In genomic region chr2:228840743-228841114, GRCh38 we compare ENCODE assay signal across 25 cellular contexts.
DNase-seq lines count a peak whose midpoint lies in the region; ATAC-seq and TF ChIP-seq lines count a peak whose summit lies in the region.
"Had no signal": no experiment of that assay in that cellular context is flagged by ENCODE, and none has a peak within 500 bp of the region (broad histone marks: within the 10 kb centered on the region; RNA-seq: fewer than 3 reads in every experiment).

No MANE protein-coding gene starts in this region.

- H3K27me3 Mint-ChIP-seq in mesothelial cell of epicardium (ENCODE audit: low read depth): peaks cover 2% of the 10 kb centered on the region
- H3K27me3 Mint-ChIP-seq: CD4-positive, alpha-beta T cell; CD8-positive, alpha-beta memory T cell had no signal

- H3K27ac ChIP-seq in left ventricle myocardium inferior (replicated peaks) (peak overlapping the region; percentile 59), gastrocnemius medialis (peak overlapping the region in 3 of 4 donors; percentile 1 to 24 (median 2))
- H3K27ac ChIP-seq: A549; BLaER1 treated with 17β-estradiol and CSF1 and Interleukin-3, amounts not matched to agents 10 nM and 100 nM had no signal

- no peak overlapping the region for H3K4me3 Mint-ChIP-seq in mesothelial cell of epicardium
- H3K4me3 Mint-ChIP-seq: CD14-positive monocyte; CD4-positive, alpha-beta T cell; CD8-positive, alpha-beta memory T cell; GM23338; H9 had no signal

- DNase-seq in left ventricle myocardium inferior (no peak), cardiac septum (ENCODE audit: low spot score) (no peak), adipocyte (ENCODE audit: low read depth) (no peak), left lobe of liver (ENCODE audit: low spot score) (peak; percentile 69), gastrocnemius medialis (no peak), MV-4-11 (lab: John Stamatoyannopoulos, UW) (no peak), mesothelial cell of epicardium (ENCODE audit: low spot score in 2 of 2, unreplicated experiment in 2 of 2) (no peak)
- DNase-seq: 8988T; ACHN; AML-193; BE2C; CD4-positive, alpha-beta T cell; CD8-positive, alpha-beta memory T cell; DMS 273 treated with DMSO at 0.1 percent for 48 hours; DMS79; EL; GDM1; H9 had no signal

- H3K9me3 ChIP-seq in left ventricle myocardium inferior (replicated peaks) (no peaks in the 10 kb centered on the region), adipocyte (ENCODE audit: control insufficient read depth, low read length) (no peaks in the 10 kb centered on the region), gastrocnemius medialis (no peaks in the 10 kb centered on the region)
- H3K9me3 ChIP-seq: A549; BE2C; BLaER1 treated with 17β-estradiol and CSF1 and Interleukin-3, amounts not matched to agents 10 nM and 100 nM had no signal

- H3K27me3 ChIP-seq in left ventricle myocardium inferior (ENCODE audit: low read depth): no peaks in the 10 kb centered on the region
- no peaks in the 10 kb centered on the region for H3K27me3 ChIP-seq in adipocyte (replicated peaks; ENCODE audit: control insufficient read depth, insufficient read depth, low read length)
- H3K27me3 ChIP-seq in gastrocnemius medialis: no peaks in the 10 kb centered on the region
- H3K27me3 ChIP-seq: BE2C; BLaER1 treated with 17β-estradiol and CSF1 and Interleukin-3, amounts not matched to agents 10 nM and 100 nM had no signal

- intact Hi-C loops in left ventricle myocardium inferior (cut with micrococcal nuclease): no loop called here
- intact Hi-C loops in cardiac septum (cut with DNase I): no loop called here
- intact Hi-C loops in gastrocnemius medialis (cut with DNase I; ENCODE audit: low total_unique reads): no loop called here

- peak overlapping the region; percentile 26 for H3K4me3 ChIP-seq in left ventricle myocardium inferior
- peak overlapping the region; percentile 20 for H3K4me3 ChIP-seq in adipocyte (ENCODE audit: low read length)
- peak overlapping the region in 1 of 4 donors; percentile 1 for H3K4me3 ChIP-seq in gastrocnemius medialis
- H3K4me3 ChIP-seq: A549; BLaER1 treated with 17β-estradiol and CSF1 and Interleukin-3, amounts not matched to agents 10 nM and 100 nM; GM12878; GM23338 had no signal

- ATAC-seq in left lobe of liver: peak; percentile 63
- ATAC-seq in gastrocnemius medialis: no peak
- no peak for ATAC-seq in HG03108 (IDR thresholded peaks at IDR 0.05; ENCODE audit: unreplicated experiment)
- ATAC-seq: A549, GM12878, GM23338, HCT116 had no signal

- H3K9ac ChIP-seq in adipocyte (ENCODE audit: low read length): no peak overlapping the region
- H3K9ac ChIP-seq: BLaER1 treated with 17β-estradiol and CSF1 and Interleukin-3, amounts not matched to agents 10 nM and 100 nM had no signal

- TF ChIP-seq POLR2A in gastrocnemius medialis (IDR thresholded peaks at IDR 0.05): no peak

- no peaks in the 10 kb centered on the region for H3K9me3 Mint-ChIP-seq in mesothelial cell of epicardium
- H3K9me3 Mint-ChIP-seq: GM23338, H9 had no signal

- no peak for TF ChIP-seq CTCF in left ventricle myocardium inferior (IDR thresholded peaks at IDR 0.05; ENCODE audit: borderline replicate concordance)
- TF ChIP-seq CTCF in gastrocnemius medialis (IDR thresholded peaks at IDR 0.05 in 4 of 5, conservative IDR thresholded peaks at IDR 0.05 in 1 of 5): no peak
- no peak for TF ChIP-seq CTCF in mesothelial cell of epicardium (IDR thresholded peaks at IDR 0.05; ENCODE audit: unreplicated experiment)

- no peaks in the 10 kb centered on the region for H3K4me1 Mint-ChIP-seq in mesothelial cell of epicardium
- H3K4me1 Mint-ChIP-seq: CD14-positive monocyte; CD8-positive, alpha-beta memory T cell had no signal

- H3K36me3 Mint-ChIP-seq in mesothelial cell of epicardium: no peaks in the 10 kb centered on the region
- H3K36me3 Mint-ChIP-seq: CD14-positive monocyte; CD8-positive, alpha-beta memory T cell had no signal

- H3K4me1 ChIP-seq in left ventricle myocardium inferior: no peaks in the 10 kb centered on the region
- peaks cover 17% of the 10 kb centered on the region for H3K4me1 ChIP-seq in adipocyte (ENCODE audit: control insufficient read depth, insufficient read depth, low read length)
- H3K4me1 ChIP-seq in gastrocnemius medialis: no peaks in the 10 kb centered on the region
- H3K4me1 ChIP-seq: A549, BE2C had no signal

- no peak overlapping the region for H3K27ac Mint-ChIP-seq in mesothelial cell of epicardium
- H3K27ac Mint-ChIP-seq: CD14-positive monocyte; CD4-positive, alpha-beta T cell; CD8-positive, alpha-beta memory T cell; GM23338 had no signal

- in situ Hi-C loops in gastrocnemius medialis (cut with MboI; ENCODE audit: low sequenced_read_pairs in 4 of 4): no loop called here

- H3K36me3 ChIP-seq in left ventricle myocardium inferior (no peaks in the 10 kb centered on the region), adipocyte (ENCODE audit: control insufficient read depth, insufficient read depth, low read length, severe bottlenecking) (no peaks in the 10 kb centered on the region), gastrocnemius medialis (no peaks in the 10 kb centered on the region)
- H3K36me3 ChIP-seq: BE2C; BLaER1 treated with 17β-estradiol and CSF1 and Interleukin-3, amounts not matched to agents 10 nM and 100 nM had no signal
